Comparison of ENCODE assay signal across 8 cellular contexts in genomic region chr7:98286093-98286525, GRCh38. TPM values are rescaled to one million over a fixed set of nuclear protein-coding genes. Genes with fewer than 3 reads are reported as not detected.
A peak's percentile ranks its signal among the peaks of the same experiment; 100 is the strongest.
DNase-seq lines count a peak whose midpoint lies in the region; ATAC-seq and TF ChIP-seq lines count a peak whose summit lies in the region.

No MANE protein-coding gene starts in this region.

- H3K79me1 ChIP-seq in mesendoderm (ENCODE audit: low read length), result peaks cover 23% of the 10 kb centered on the region

- no CpG with 5 or more reads among the region's 14 CpGs for WGBS in mesendoderm (ENCODE audit: extremely low coverage, insufficient coverage, low lambda C conversion rate)

- H3K9me3 ChIP-seq in duodenal mucosa (ENCODE audit: control insufficient read depth in 1 of 2, low read length in 2 of 2) (no peaks in the 10 kb centered on the region), OCI-LY7 (ENCODE audit: low read length) (no peaks in the 10 kb centered on the region)

- no peak overlapping the region for H2BK15ac ChIP-seq in mesendoderm (replicated peaks; ENCODE audit: low read depth)

- BruUV-seq in OCI-LY7 (replicated peaks; lab: Mats Ljungman, UMichigan), result no TSS peak

- no peak overlapping the region for H3K23ac ChIP-seq in mesendoderm (ENCODE audit: low read length)

- no peaks in the 10 kb centered on the region for H3K9me3 Mint-ChIP-seq in activated T-helper 1 cell treated with anti-CD3 and anti-CD28 coated beads, Interleukin-12 subunit alpha, Interleukin-12 subunit beta, Interleukin-2, Interleukin-4 antibody, amounts not matched to agents 30 ng/mL and 10 ng/mL and 1 ng/mL, durations not matched to agents 14 hours and 24 hours and 36 hours

- H4K8ac ChIP-seq in mesendoderm (ENCODE audit: low read depth, low read length), result no peak overlapping the region

- no peak overlapping the region for H4K5ac ChIP-seq in mesendoderm (ENCODE audit: low read length)

- H3K56ac ChIP-seq in mesendoderm (ENCODE audit: low read length), result no peak overlapping the region

- H3K4me2 ChIP-seq in mesendoderm (ENCODE audit: low read length) (no peak overlapping the region), OCI-LY7 (ENCODE audit: low read length) (no peak overlapping the region)

- intact Hi-C loops in Right ventricle myocardium inferior (cut with DNase I), result no loop called here
- intact Hi-C loops in cardiac septum (cut with DNase I), result no loop called here
- intact Hi-C loops in OCI-LY7 (cut with micrococcal nuclease; ENCODE audit: unreplicated experiment), result no loop called here
- intact Hi-C loops in activated T-helper 1 cell treated with anti-CD3 and anti-CD28 coated beads, Interleukin-12 subunit alpha, Interleukin-12 subunit beta, Interleukin-2, Interleukin-4 antibody, amounts not matched to agents 30 ng/mL and 10 ng/mL and 1 ng/mL, durations not matched to agents 14 hours and 24 hours and 36 hours (cut with micrococcal nuclease), result no loop called here

- H3K27me3 ChIP-seq in duodenal mucosa (ENCODE audit: control insufficient read depth in 1 of 2, insufficient read depth in 2 of 2, low read length in 2 of 2) (no peaks in the 10 kb centered on the region), mesendoderm (ENCODE audit: insufficient read depth, low read length, poor library complexity) (no peaks in the 10 kb centered on the region)

- no peak overlapping the region for H3K27ac Mint-ChIP-seq in activated T-helper 1 cell treated with anti-CD3 and anti-CD28 coated beads, Interleukin-12 subunit alpha, Interleukin-12 subunit beta, Interleukin-2, Interleukin-4 antibody, amounts not matched to agents 30 ng/mL and 10 ng/mL and 1 ng/mL, durations not matched to agents 14 hours and 24 hours and 36 hours

- H4K20me1 ChIP-seq in OCI-LY7 (ENCODE audit: insufficient read depth, low read length), result no peaks in the 10 kb centered on the region; the same call in 1 of the 2 replicates

- H3K79me2 ChIP-seq in mesendoderm (ENCODE audit: control insufficient read depth, insufficient read depth, low read length), result peaks cover 11% of the 10 kb centered on the region
- no peaks in the 10 kb centered on the region for H3K79me2 ChIP-seq in OCI-LY7 (ENCODE audit: insufficient read depth, low read depth, low read length)

- H3K27me3 Mint-ChIP-seq in activated T-helper 1 cell treated with anti-CD3 and anti-CD28 coated beads, Interleukin-12 subunit alpha, Interleukin-12 subunit beta, Interleukin-2, Interleukin-4 antibody, amounts not matched to agents 30 ng/mL and 10 ng/mL and 1 ng/mL, durations not matched to agents 14 hours and 24 hours and 36 hours (ENCODE audit: insufficient read depth), result no peaks in the 10 kb centered on the region

- DNase-seq in Right ventricle myocardium inferior (ENCODE audit: missing footprints) (peak; percentile 87), cardiac septum (ENCODE audit: low spot score) (no peak), mesendoderm (peak; percentile 84), OCI-LY7 (ENCODE audit: low spot score) (no peak)
- DNase-seq in activated T-helper 1 cell treated with anti-CD3 and anti-CD28 coated beads, Interleukin-12 subunit alpha, Interleukin-12 subunit beta, Interleukin-2, Interleukin-4 antibody, amounts not matched to agents 30 ng/mL and 10 ng/mL and 1 ng/mL, durations not matched to agents 14 hours and 24 hours and 36 hours (ENCODE audit: low spot score), result no peak

- H3K4ac ChIP-seq in mesendoderm (ENCODE audit: low read depth, low read length), result no peak overlapping the region

- H3K36me3 ChIP-seq in duodenal mucosa (ENCODE audit: control insufficient read depth in 1 of 2, insufficient read depth in 2 of 2, low read length in 2 of 2), result peaks cover 13 to 17% of the 10 kb centered on the region in 2 donors
- H3K36me3 ChIP-seq in mesendoderm (ENCODE audit: control insufficient read depth, insufficient read depth, low read length), result no peaks in the 10 kb centered on the region
- no peaks in the 10 kb centered on the region for H3K36me3 ChIP-seq in OCI-LY7 (ENCODE audit: insufficient read depth, low read length)

- H3K18ac ChIP-seq in mesendoderm (ENCODE audit: low read length), result no peak overlapping the region

- H2AFZ ChIP-seq in OCI-LY7 (ENCODE audit: low read length), result no peak overlapping the region

- TF ChIP-seq CTCF in OCI-LY7 (conservative IDR thresholded peaks at IDR 0.05; ENCODE audit: low read length), result no peak

- H3K9ac ChIP-seq in duodenal mucosa (ENCODE audit: low read depth in 1 of 2, low read length in 2 of 2) (peak overlapping the region; percentile 83 to 96), mesendoderm (ENCODE audit: low read length) (no peak overlapping the region)

- CTCF ChIA-PET in OCI-LY7 (lab: Charles Lee; ENCODE audit: unreplicated experiment), result no interaction called here

- H3K9me2 ChIP-seq in OCI-LY7 (ENCODE audit: insufficient read depth, low read length), result no peaks in the 10 kb centered on the region

- peaks cover 11% of the 10 kb centered on the region for H3K4me1 Mint-ChIP-seq in activated T-helper 1 cell treated with anti-CD3 and anti-CD28 coated beads, Interleukin-12 subunit alpha, Interleukin-12 subunit beta, Interleukin-2, Interleukin-4 antibody, amounts not matched to agents 30 ng/mL and 10 ng/mL and 1 ng/mL, durations not matched to agents 14 hours and 24 hours and 36 hours (ENCODE audit: low read depth)

- no peak overlapping the region for H2AK5ac ChIP-seq in mesendoderm (ENCODE audit: low read length)

- H3K4me3 ChIP-seq in duodenal mucosa (ENCODE audit: low read depth in 1 of 2, low read length in 2 of 2) (peak overlapping the region; percentile 32 to 93), mesendoderm (ENCODE audit: low read length) (no peak overlapping the region), OCI-LY7 (ENCODE audit: low read depth, low read length, poor library complexity, severe bottlenecking) (no peak overlapping the region)

- no peak overlapping the region for H2BK120ac ChIP-seq in mesendoderm (ENCODE audit: low read depth, low read length)

- peaks cover 50 to 64% of the 10 kb centered on the region in 2 donors for H3K4me1 ChIP-seq in duodenal mucosa (ENCODE audit: control insufficient read depth in 1 of 2, insufficient read depth in 2 of 2, low read length in 2 of 2)
- H3K4me1 ChIP-seq in mesendoderm (ENCODE audit: control insufficient read depth, low read depth, low read length), result peaks cover 4% of the 10 kb centered on the region
- peaks cover 12% of the 10 kb centered on the region for H3K4me1 ChIP-seq in OCI-LY7 (ENCODE audit: insufficient read depth, low read length, poor library complexity, severe bottlenecking)

- H2BK5ac ChIP-seq in mesendoderm (ENCODE audit: low read length), result no peak overlapping the region

- H3K36me3 Mint-ChIP-seq in activated T-helper 1 cell treated with anti-CD3 and anti-CD28 coated beads, Interleukin-12 subunit alpha, Interleukin-12 subunit beta, Interleukin-2, Interleukin-4 antibody, amounts not matched to agents 30 ng/mL and 10 ng/mL and 1 ng/mL, durations not matched to agents 14 hours and 24 hours and 36 hours (ENCODE audit: low read depth), result peaks cover 8% of the 10 kb centered on the region

- no peak overlapping the region for H3K4me3 Mint-ChIP-seq in activated T-helper 1 cell treated with anti-CD3 and anti-CD28 coated beads, Interleukin-12 subunit alpha, Interleukin-12 subunit beta, Interleukin-2, Interleukin-4 antibody, amounts not matched to agents 30 ng/mL and 10 ng/mL and 1 ng/mL, durations not matched to agents 14 hours and 24 hours and 36 hours

- POLR2A ChIA-PET in OCI-LY7 (lab: Charles Lee), result no interaction called here

- H3K27ac ChIP-seq in duodenal mucosa (ENCODE audit: low read depth, low read length) (peak overlapping the region; percentile 95), mesendoderm (ENCODE audit: low read depth, low read length) (peak overlapping the region; percentile 51), OCI-LY7 (ENCODE audit: low read depth, low read length, poor library complexity, severe bottlenecking) (no peak overlapping the region)

- ATAC-seq in Right ventricle myocardium inferior, result peak; percentile 14
- no peak for ATAC-seq in HG02798 (IDR thresholded peaks at IDR 0.05; ENCODE audit: poor library complexity, unreplicated experiment)
- ATAC-seq in GM18502 (IDR thresholded peaks at IDR 0.05; ENCODE audit: poor library complexity, unreplicated experiment), result no peak

RNA-seq across cellular contexts. Expression of gene BRI3, which starts 4.6 kb away (rescaled TPM):
- total RNA-seq in Right ventricle myocardium inferior (240 TPM), cardiac septum (162 TPM), OCI-LY7 (2022) (49.8 and 52.1 TPM in 2 replicates)
- 95.3 TPM for polyA plus RNA-seq in mesendoderm (2013, experiment 1 of 2)
- polyA plus RNA-seq in mesendoderm (2013, experiment 2 of 2), result 94.4 TPM
- 18.0 and 18.4 TPM in 2 replicates for total RNA-seq in OCI-LY7 (2014; rRNA removed; shearing (Covaris generic))
- total RNA-seq in activated T-helper 1 cell treated with anti-CD3 and anti-CD28 coated beads, Interleukin-12 subunit alpha, Interleukin-12 subunit beta, Interleukin-2, Interleukin-4 antibody, amounts not matched to agents 30 ng/mL and 10 ng/mL and 1 ng/mL, durations not matched to agents 14 hours and 24 hours and 36 hours, result 67.1 and 68.3 TPM in 2 replicates

RNA-seq across cellular contexts. Expression of gene TECPR1, which starts 34.1 kb away (rescaled TPM):
- 20.9 TPM for total RNA-seq in Right ventricle myocardium inferior
- 16.6 TPM for total RNA-seq in cardiac septum
- 2.5 TPM for polyA plus RNA-seq in mesendoderm (2013, experiment 1 of 2)
- 2.4 TPM for polyA plus RNA-seq in mesendoderm (2013, experiment 2 of 2)
- total RNA-seq in OCI-LY7 (2014; rRNA removed; shearing (Covaris generic)), result 17.9 and 23.2 TPM in 2 replicates
- total RNA-seq in OCI-LY7 (2022), result 36.4 and 38.1 TPM in 2 replicates
- 49.1 and 53.6 TPM in 2 replicates for total RNA-seq in activated T-helper 1 cell treated with anti-CD3 and anti-CD28 coated beads, Interleukin-12 subunit alpha, Interleukin-12 subunit beta, Interleukin-2, Interleukin-4 antibody, amounts not matched to agents 30 ng/mL and 10 ng/mL and 1 ng/mL, durations not matched to agents 14 hours and 24 hours and 36 hours

Comparison
In these comparisons a context has a peak if more than half of its experiments do, and no peak if none do; other contexts are left out.
1. DNase-seq: peak in Right ventricle myocardium inferior (single experiment) and mesendoderm (single experiment); none in cardiac septum (single experiment), OCI-LY7 (single experiment) and activated T-helper 1 cell treated with anti-CD3 and anti-CD28 coated beads, Interleukin-12 subunit alpha, Interleukin-12 subunit beta, Interleukin-2, Interleukin-4 antibody, amounts not matched to agents 30 ng/mL and 10 ng/mL and 1 ng/mL, durations not matched to agents 14 hours and 24 hours and 36 hours (single experiment).
2. H3K4me3 ChIP-seq: peak in duodenal mucosa (2 of 2); none in mesendoderm (single experiment) and OCI-LY7 (single experiment).